ENCODE assay signal across 9 cellular contexts in genomic region chr11:28674432-28675076, GRCh38.
DNase-seq lines count a peak whose midpoint lies in the region; ATAC-seq lines count a peak whose summit lies in the region.
"Had no signal": no experiment of that assay in that cellular context is flagged by ENCODE, and none has a peak within 500 bp of the region (broad histone marks: within the 10 kb centered on the region; RNA-seq: fewer than 3 reads in every experiment).

No MANE protein-coding gene starts in this region.

- DNase-seq in G401 (ENCODE audit: low spot score): peak; percentile 8
- peak; percentile 83 for DNase-seq in HT-29 (ENCODE audit: low spot score)
- DNase-seq in amniotic epithelial cell (ENCODE audit: low read depth): peak; percentile 91
- DNase-seq in lung microvascular endothelial cell (ENCODE audit: low read depth in 2 of 2): peak; percentile 31 to 36
- DNase-seq in T-helper 2 cell: no peak
- DNase-seq in kidney glomerular epithelial cell (lab: John Stamatoyannopoulos, UW): no peak
- DNase-seq in DMS79 (lab: John Stamatoyannopoulos, UW): no peak
- DNase-seq: activated naive CD4-positive, alpha-beta T cell treated with anti-CD3 and anti-CD28 coated beads, Interleukin-2, amount 50 U/mL, for 16 hours had no signal

- in situ Hi-C loops in G401 (cut with HindIII; ENCODE audit: low sequenced_read_pairs): no loop called here

- no peak for ATAC-seq in GM18870 (IDR thresholded peaks at IDR 0.05; ENCODE audit: unreplicated experiment)

Comparison
In these comparisons a context has a peak if more than half of its experiments do, and no peak if none do; other contexts are left out.
1. DNase-seq: peak in G401 (single experiment), HT-29 (single experiment), amniotic epithelial cell (single experiment) and lung microvascular endothelial cell (2 of 2); none in T-helper 2 cell (0 of 5), kidney glomerular epithelial cell (single experiment) and DMS79 (single experiment).